Comparison of ENCODE assay signal across 9 cellular contexts in genomic region chr9:112028242-112029221, GRCh38.
DNase-seq lines count a peak whose midpoint lies in the region; ATAC-seq and TF ChIP-seq lines count a peak whose summit lies in the region.
"Had no signal": no experiment of that assay in that cellular context is flagged by ENCODE, and none has a peak within 500 bp of the region (broad histone marks: within the 10 kb centered on the region; RNA-seq: fewer than 3 reads in every experiment).

No MANE protein-coding gene starts in this region.

- H3K27ac Mint-ChIP-seq in activated naive CD4-positive, alpha-beta T cell treated with anti-CD3 and anti-CD28 coated beads, Interleukin-2, amount 50 U/mL, for 72 hours, result no peak overlapping the region
- no peak overlapping the region for H3K27ac Mint-ChIP-seq in stimulated activated effector memory CD8-positive, alpha-beta T cell treated with anti-CD3 and anti-CD28 coated beads, Interleukin-12 subunit alpha, Interleukin-12 subunit beta, amount 100 ng/mL, for 72 hours

- ATAC-seq in activated naive CD4-positive, alpha-beta T cell treated with anti-CD3 and anti-CD28 coated beads, Interleukin-2, amount 50 U/mL, for 72 hours, result peak; percentile 77 to 86
- ATAC-seq in HG02798 (IDR thresholded peaks at IDR 0.05; ENCODE audit: poor library complexity, unreplicated experiment) (peak; percentile 48), psoas muscle (no peak)
- peak; percentile 96 for ATAC-seq in stimulated activated effector memory CD8-positive, alpha-beta T cell treated with anti-CD3 and anti-CD28 coated beads, Interleukin-12 subunit alpha, Interleukin-12 subunit beta, amount 100 ng/mL, for 72 hours

- intact Hi-C loops in psoas muscle (cut with DNase I), result no loop called here
- intact Hi-C loops in left ventricle myocardium inferior (cut with micrococcal nuclease), result no loop called here

- H3K4me3 ChIP-seq in psoas muscle, result no peak overlapping the region
- no peak overlapping the region for H3K4me3 ChIP-seq in left ventricle myocardium inferior
- H3K4me3 ChIP-seq: BLaER1 had no signal

- TF ChIP-seq CTCF in psoas muscle (IDR thresholded peaks at IDR 0.05), result no peak
- no peak for TF ChIP-seq CTCF in left ventricle myocardium inferior (IDR thresholded peaks at IDR 0.05; ENCODE audit: borderline replicate concordance)

- H3K4me3 Mint-ChIP-seq in stimulated activated effector memory CD8-positive, alpha-beta T cell treated with anti-CD3 and anti-CD28 coated beads, Interleukin-12 subunit alpha, Interleukin-12 subunit beta, amount 100 ng/mL, for 72 hours, result peak overlapping the region; percentile 0

- H3K9me3 Mint-ChIP-seq in activated naive CD4-positive, alpha-beta T cell treated with anti-CD3 and anti-CD28 coated beads, Interleukin-2, amount 50 U/mL, for 72 hours, result peaks cover 0 to 4% of the 10 kb centered on the region in 2 donors
- H3K9me3 Mint-ChIP-seq in stimulated activated effector memory CD8-positive, alpha-beta T cell treated with anti-CD3 and anti-CD28 coated beads, Interleukin-12 subunit alpha, Interleukin-12 subunit beta, amount 100 ng/mL, for 72 hours, result no peaks in the 10 kb centered on the region

- H3K27me3 ChIP-seq in psoas muscle (ENCODE audit: insufficient read depth in 3 of 3, low read length in 2 of 3), result no peaks in the 10 kb centered on the region
- H3K27me3 ChIP-seq in left ventricle myocardium inferior (ENCODE audit: low read depth), result no peaks in the 10 kb centered on the region
- H3K27me3 ChIP-seq: BLaER1 had no signal

- H3K36me3 ChIP-seq in psoas muscle (ENCODE audit: insufficient read depth in 1 of 2, low read depth in 1 of 2), result no peaks in the 10 kb centered on the region
- H3K36me3 ChIP-seq in left ventricle myocardium inferior, result no peaks in the 10 kb centered on the region
- H3K36me3 ChIP-seq: BLaER1 had no signal

- peaks cover 40% of the 10 kb centered on the region for H3K4me1 Mint-ChIP-seq in stimulated activated effector memory CD8-positive, alpha-beta T cell treated with anti-CD3 and anti-CD28 coated beads, Interleukin-12 subunit alpha, Interleukin-12 subunit beta, amount 100 ng/mL, for 72 hours

- WGBS in psoas muscle, 3 donors, result 86 to 90% (median 88%) methylated on average over 13 of the region's 13 CpGs

- peak in 1 of 2 donors; percentile 30 for DNase-seq in activated naive CD4-positive, alpha-beta T cell treated with anti-CD3 and anti-CD28 coated beads, Interleukin-2, amount 50 U/mL, for 72 hours (ENCODE audit: low spot score in 2 of 2)
- DNase-seq in activated naive CD4-positive, alpha-beta T cell (lab: John Stamatoyannopoulos, UW), result no peak
- DNase-seq in T-helper 22 cell (ENCODE audit: low read depth) (peak; percentile 1), psoas muscle (no peak), inferior parietal cortex (ENCODE audit: extremely low spot score) (no peak), left ventricle myocardium inferior (no peak)
- peak in 1 of 2 donors; percentile 7 for DNase-seq in stimulated activated effector memory CD8-positive, alpha-beta T cell treated with anti-CD3 and anti-CD28 coated beads, Interleukin-12 subunit alpha, Interleukin-12 subunit beta, amount 100 ng/mL, for 72 hours (ENCODE audit: low spot score in 2 of 2)

- H3K27ac ChIP-seq in psoas muscle (no peak overlapping the region), left ventricle myocardium inferior (replicated peaks) (no peak overlapping the region)
- H3K27ac ChIP-seq: BLaER1 had no signal

- H3K4me1 ChIP-seq in psoas muscle (no peaks in the 10 kb centered on the region), left ventricle myocardium inferior (peaks cover 5% of the 10 kb centered on the region)
- H3K4me1 ChIP-seq: BLaER1 had no signal

- H3K36me3 Mint-ChIP-seq in activated naive CD4-positive, alpha-beta T cell treated with anti-CD3 and anti-CD28 coated beads, Interleukin-2, amount 50 U/mL, for 72 hours, result no peaks in the 10 kb centered on the region
- peaks cover 6% of the 10 kb centered on the region for H3K36me3 Mint-ChIP-seq in stimulated activated effector memory CD8-positive, alpha-beta T cell treated with anti-CD3 and anti-CD28 coated beads, Interleukin-12 subunit alpha, Interleukin-12 subunit beta, amount 100 ng/mL, for 72 hours

- H3K9me3 ChIP-seq in psoas muscle (no peaks in the 10 kb centered on the region), left ventricle myocardium inferior (replicated peaks) (no peaks in the 10 kb centered on the region)

Comparison
In these comparisons a context has a peak if more than half of its experiments do, and no peak if none do; other contexts are left out.
1. ATAC-seq: peak in activated naive CD4-positive, alpha-beta T cell treated with anti-CD3 and anti-CD28 coated beads, Interleukin-2, amount 50 U/mL, for 72 hours (2 of 2), HG02798 (single experiment) and stimulated activated effector memory CD8-positive, alpha-beta T cell treated with anti-CD3 and anti-CD28 coated beads, Interleukin-12 subunit alpha, Interleukin-12 subunit beta, amount 100 ng/mL, for 72 hours (single experiment); none in psoas muscle (0 of 4).